In genomic region chr11:93608280-93608862, GRCh38 we compare ENCODE assay signal across 1 cellular context.
TF ChIP-seq lines count a peak whose summit lies in the region.

No MANE protein-coding gene starts in this region.

TF ChIP-seq in K562, 482 proteins besides CTCF, POLR2A, EP300 and RAD21 (continued from another document):
- TF ChIP-seq PKNOX1 (IDR thresholded peaks at IDR 0.05) (peak; percentile 59), FOSL1 (tag; conservative IDR thresholded peaks at IDR 0.05) (peak; percentile 81)
